In the genomic region with DNA sequence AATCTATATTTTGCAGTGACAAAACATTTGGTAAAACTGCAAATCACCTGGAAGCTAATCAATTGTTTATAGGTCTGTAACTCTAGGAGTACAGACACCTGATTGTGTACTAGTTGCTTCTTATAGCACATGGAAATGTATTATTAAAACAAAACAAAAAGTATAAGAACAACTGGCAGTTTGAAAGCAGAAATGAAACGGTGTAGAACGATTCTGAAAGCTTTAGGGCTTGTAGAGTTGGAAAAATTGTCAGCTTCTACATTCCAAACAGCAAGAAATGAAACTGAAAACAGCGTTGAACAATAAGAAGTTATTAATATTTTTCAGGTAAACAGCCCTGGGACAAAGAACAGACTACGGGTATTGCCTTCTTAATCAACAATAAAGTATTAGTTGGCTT, we compare ENCODE assay signal across 15 cellular contexts.
"Had no signal": no experiment of that assay in that cellular context is flagged by ENCODE, and none has a peak within 500 bp of the region (broad histone marks: within the 10 kb centered on the region; RNA-seq: fewer than 3 reads in every experiment).

No MANE protein-coding gene starts in this region.

- ATAC-seq: activated CD8-positive, alpha-beta memory T cell treated with anti-CD3 and anti-CD28 coated beads, Interleukin-2, amount 10 ng/mL, durations not matched to agents 7 days and 5 days; activated naive CD4-positive, alpha-beta T cell treated with anti-CD3 and anti-CD28 coated beads, Interleukin-2, amount 50 U/mL, for 72 hours; body of pancreas; heart right ventricle; mucosa of descending colon; naive thymus-derived CD8-positive, alpha-beta T cell had no signal

- DNase-seq: activated CD4-positive, alpha-beta T cell treated with anti-CD3 and anti-CD28 coated beads, Interleukin-2, amount 50 U/mL, for 48 hours; activated CD4-positive, CD25-positive, alpha-beta regulatory T cell treated with anti-CD3 and anti-CD28 coated beads, Interleukin-2, amount 50 U/mL, for 72 hours; activated CD8-positive, alpha-beta memory T cell treated with anti-CD3 and anti-CD28 coated beads, Interleukin-2, amount 10 ng/mL, durations not matched to agents 7 days and 5 days; activated effector memory CD4-positive, alpha-beta T cell treated with Interleukin-2 at 50 U/mL for 16 hours; activated T-cell treated with anti-CD3 and anti-CD28 coated beads, Interleukin-2, amount 50 U/mL, for 24 hours; amniotic stem cell; body of pancreas; cortex of kidney; effector CD8-positive, alpha-beta T cell; heart right ventricle; mucosa of descending colon; naive thymus-derived CD8-positive, alpha-beta T cell; posterior cingulate gyrus; thyroid gland had no signal
